In genomic region chr1:226366290-226366689, GRCh38 we compare ENCODE assay signal across 15 cellular contexts. TPM values are rescaled to one million over a fixed set of nuclear protein-coding genes. Genes with fewer than 3 reads are reported as not detected.
DNase-seq lines count a peak whose midpoint lies in the region; TF ChIP-seq lines count a peak whose summit lies in the region.
"Had no signal": no experiment of that assay in that cellular context is flagged by ENCODE, and none has a peak within 500 bp of the region (broad histone marks: within the 10 kb centered on the region; RNA-seq: fewer than 3 reads in every experiment).

No MANE protein-coding gene starts in this region.

- H3K27ac ChIP-seq in AG04450 (ENCODE audit: low read depth, low read length), result peak overlapping the region; percentile 52
- peak overlapping the region in 1 of 2 donors; percentile 81 for H3K27ac ChIP-seq in ascending aorta
- H3K27ac ChIP-seq: KMS-11, RWPE1 had no signal

- H3K36me3 ChIP-seq in MG63 (peaks cover 89% of the 10 kb centered on the region), ascending aorta (peaks cover 65 to 96% of the 10 kb centered on the region in 2 donors)

- intact Hi-C loops in ascending aorta (cut with DNase I), result no loop called here

- H3K9me3 ChIP-seq in AG04450 (ENCODE audit: control insufficient read depth, insufficient read depth, low read length) (no peaks in the 10 kb centered on the region), MG63 (no peaks in the 10 kb centered on the region), ascending aorta (no peaks in the 10 kb centered on the region)

- no peak for DNase-seq in AG04450 (ENCODE audit: low read depth, low spot score)
- peak; percentile 29 for DNase-seq in MG63
- peak; percentile 27 for DNase-seq in astrocyte of the spinal cord (ENCODE audit: low read depth, low spot score)
- peak; percentile 9 to 52 for DNase-seq in foreskin fibroblast
- DNase-seq in stimulated activated CD8-positive, alpha-beta memory T cell treated with anti-CD3 and anti-CD28 coated beads, Interleukin-4, amount 100 ng/mL, for 48 hours, result no peak
- no peak for DNase-seq in COLO668 (lab: John Stamatoyannopoulos, UW; ENCODE audit: unreplicated experiment)
- DNase-seq in ascending aorta (ENCODE audit: low spot score in 2 of 2), result no peak
- no peak for DNase-seq in stimulated activated CD4-positive, alpha-beta T cell treated with anti-CD3 and anti-CD28 coated beads, Interleukin-2, amount 100 ng/mL, for 48 hours
- DNase-seq: DMS153, NCI-H1105 treated with DMSO at 0.1 percent for 48 hours, NCI-H1930, NCI-H524 treated with DMSO at 0.1 percent for 48 hours, OCI-M1 had no signal

- peaks cover 0 to 11% of the 10 kb centered on the region in 2 donors for H3K4me1 ChIP-seq in ascending aorta

- H3K4me3 ChIP-seq in AG04450 (ENCODE audit: low read depth, low read length), result no peak overlapping the region
- no peak overlapping the region for H3K4me3 ChIP-seq in MG63
- no peak overlapping the region for H3K4me3 ChIP-seq in astrocyte of the spinal cord (ENCODE audit: low read depth, low read length)
- no peak overlapping the region for H3K4me3 ChIP-seq in foreskin fibroblast (ENCODE audit: low read depth in 1 of 2, low read length in 2 of 2)
- no peak overlapping the region for H3K4me3 ChIP-seq in ascending aorta

- in situ Hi-C loops in astrocyte of the spinal cord (cut with HindIII; ENCODE audit: low sequenced_read_pairs), result no loop called here

- no peak for TF ChIP-seq CTCF in AG04450 (IDR thresholded peaks at IDR 0.05; ENCODE audit: low read depth, low read length)
- TF ChIP-seq CTCF in astrocyte of the spinal cord (IDR thresholded peaks at IDR 0.05; ENCODE audit: low read depth, low read length), result no peak
- no peak for TF ChIP-seq CTCF in foreskin fibroblast (IDR thresholded peaks at IDR 0.05; ENCODE audit: low read depth, low read length)
- no peak for TF ChIP-seq CTCF in ascending aorta (IDR thresholded peaks at IDR 0.05)

- no peaks in the 10 kb centered on the region for H3K27me3 ChIP-seq in AG04450 (ENCODE audit: control insufficient read depth, insufficient read depth, low read length)
- H3K27me3 ChIP-seq in MG63, result no peaks in the 10 kb centered on the region
- no peaks in the 10 kb centered on the region for H3K27me3 ChIP-seq in ascending aorta

- POLR2A ChIA-PET in AG04450 (lab: Yijun Ruan, JAX), result no interaction called here

- CTCF ChIA-PET in AG04450 (lab: Charles Lee), result interaction anchor here (0.8 to 2.3 kb wide), 2 partner anchors 41 to 241 kb away, joined by 3 to 10 read pairs; partner anchors contain the start of gene PARP1

RNA-seq across cellular contexts. Expression of gene PARP1, which starts 41.6 kb away (rescaled TPM):
- polyA plus RNA-seq in AG04450 (2011; rRNA removed), result 101 and 111 TPM in 2 replicates
- polyA minus RNA-seq in AG04450 (2011; rRNA and poly(A)+ RNA removed), result 105 and 108 TPM in 2 replicates
- 180 and 241 TPM in 2 replicates for total RNA-seq in MG63 (2014; rRNA removed; shearing (Covaris generic); ENCODE audit: low replicate concordance)
- total RNA-seq in ascending aorta, result 37.1 TPM

RNA-seq across cellular contexts. Expression of gene LIN9, which starts 57.3 kb away (rescaled TPM):
- polyA plus RNA-seq in AG04450 (2011; rRNA removed), result 1.5 and 2.2 TPM in 2 replicates
- polyA minus RNA-seq in AG04450 (2011; rRNA and poly(A)+ RNA removed), result 0.87 and 1.7 TPM in 2 replicates
- 12.3 and 13.9 TPM in 2 replicates for total RNA-seq in MG63 (2014; rRNA removed; shearing (Covaris generic); ENCODE audit: low replicate concordance)
- total RNA-seq in ascending aorta, result 0.43 TPM

Comparison
In these comparisons a context has a peak if more than half of its experiments do, and no peak if none do; other contexts are left out.
1. DNase-seq: peak in MG63 (single experiment), astrocyte of the spinal cord (single experiment) and foreskin fibroblast (2 of 2); none in AG04450 (single experiment), stimulated activated CD8-positive, alpha-beta memory T cell treated with anti-CD3 and anti-CD28 coated beads, Interleukin-4, amount 100 ng/mL, for 48 hours (single experiment), COLO668 (single experiment), ascending aorta (0 of 2) and stimulated activated CD4-positive, alpha-beta T cell treated with anti-CD3 and anti-CD28 coated beads, Interleukin-2, amount 100 ng/mL, for 48 hours (0 of 2).